Comparison of ENCODE assay signal across 30 cellular contexts in the genomic region with DNA sequence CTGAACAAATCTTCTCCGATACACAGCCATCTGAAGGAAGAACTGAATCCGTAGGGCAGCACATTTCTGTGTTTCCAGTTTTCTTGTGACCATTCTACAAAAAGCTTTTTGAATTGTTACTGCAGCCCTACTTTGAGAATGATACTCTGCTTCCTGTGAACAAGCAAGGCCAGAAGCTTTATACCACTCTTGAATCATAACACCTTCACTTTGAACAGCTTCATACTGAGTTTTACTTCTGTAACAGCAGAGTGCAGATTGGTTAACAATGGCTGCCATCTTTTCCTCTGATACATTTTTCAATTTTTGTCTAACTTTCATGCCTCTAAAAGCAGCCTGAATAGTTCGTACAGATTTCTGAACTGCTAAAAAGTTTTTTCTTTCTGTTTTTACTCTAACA. TPM values are rescaled to one million over a fixed set of nuclear protein-coding genes. Genes with fewer than 3 reads are reported as not detected.
DNase-seq lines count a peak whose midpoint lies in the region; ATAC-seq and TF ChIP-seq lines count a peak whose summit lies in the region.
"Had no signal": no experiment of that assay in that cellular context is flagged by ENCODE, and none has a peak within 500 bp of the region (broad histone marks: within the 10 kb centered on the region; RNA-seq: fewer than 3 reads in every experiment).

No MANE protein-coding gene starts in this region.

- no peak overlapping the region for H2AFZ ChIP-seq in OCI-LY7 (ENCODE audit: low read length)

- H3K9me2 ChIP-seq in OCI-LY7 (ENCODE audit: insufficient read depth, low read length): no peaks in the 10 kb centered on the region

- H3K4me3 ChIP-seq in fibroblast of villous mesenchyme (ENCODE audit: low read depth, low read length): no peak overlapping the region
- no peak overlapping the region for H3K4me3 ChIP-seq in colonic mucosa
- no peak overlapping the region for H3K4me3 ChIP-seq in OCI-LY7 (ENCODE audit: low read depth, low read length, poor library complexity, severe bottlenecking)
- H3K4me3 ChIP-seq: gastroesophageal sphincter, psoas muscle, SJSA1, thyroid gland had no signal

- no peak overlapping the region for H3K9ac ChIP-seq in colonic mucosa (ENCODE audit: low read depth in 2 of 2, low read length in 2 of 2)

- peaks cover 18% of the 10 kb centered on the region for H3K4me1 Mint-ChIP-seq in activated CD8-positive, alpha-beta T cell treated with anti-CD3 and anti-CD28 coated beads for 36 hours (ENCODE audit: low read depth)
- H3K4me1 Mint-ChIP-seq in activated CD8-positive, alpha-beta T cell treated with anti-CD3 and anti-CD28 coated beads, Interleukin-2, amount 10 ng/mL, durations not matched to agents 7 days and 5 days (ENCODE audit: low read depth): no peaks in the 10 kb centered on the region
- peaks cover 30% of the 10 kb centered on the region for H3K4me1 Mint-ChIP-seq in activated T-helper 1 cell treated with anti-CD3 and anti-CD28 coated beads, Interleukin-12 subunit alpha, Interleukin-12 subunit beta, Interleukin-2, Interleukin-4 antibody, amounts not matched to agents 30 ng/mL and 10 ng/mL and 1 ng/mL, durations not matched to agents 14 hours and 24 hours and 36 hours (ENCODE audit: low read depth)
- H3K4me1 Mint-ChIP-seq: activated CD8-positive, alpha-beta memory T cell treated with anti-CD3 and anti-CD28 coated beads, Interleukin-2, amount 10 ng/mL, durations not matched to agents 7 days and 5 days had no signal

- peaks cover 5% of the 10 kb centered on the region for H3K36me3 Mint-ChIP-seq in activated CD8-positive, alpha-beta T cell treated with anti-CD3 and anti-CD28 coated beads for 36 hours (ENCODE audit: low read depth)
- peaks cover 56% of the 10 kb centered on the region for H3K36me3 Mint-ChIP-seq in activated CD8-positive, alpha-beta T cell treated with anti-CD3 and anti-CD28 coated beads, Interleukin-2, amount 10 ng/mL, durations not matched to agents 7 days and 5 days (ENCODE audit: low read depth)
- peaks cover 37% of the 10 kb centered on the region for H3K36me3 Mint-ChIP-seq in activated T-helper 1 cell treated with anti-CD3 and anti-CD28 coated beads, Interleukin-12 subunit alpha, Interleukin-12 subunit beta, Interleukin-2, Interleukin-4 antibody, amounts not matched to agents 30 ng/mL and 10 ng/mL and 1 ng/mL, durations not matched to agents 14 hours and 24 hours and 36 hours (ENCODE audit: low read depth)

- POLR2A ChIA-PET in activated CD8-positive, alpha-beta T cell treated with anti-CD3 and anti-CD28 coated beads for 36 hours (lab: Charles Lee): interaction anchor here (0.6 kb wide), 1 partner anchor 219 kb away, joined by 3 read pairs; no protein-coding TSS in a partner anchor
- POLR2A ChIA-PET in activated CD8-positive, alpha-beta T cell treated with anti-CD3 and anti-CD28 coated beads, Interleukin-2, amount 10 ng/mL, durations not matched to agents 7 days and 5 days (lab: Charles Lee): no interaction called here
- POLR2A ChIA-PET in OCI-LY7 (lab: Charles Lee): interaction anchor here (0.5 to 1.3 kb wide), 4 partner anchors 8 to 1542 kb away, joined by 3 to 6 read pairs (median 5); no protein-coding TSS in a partner anchor

- H3K9me3 ChIP-seq in colonic mucosa: no peaks in the 10 kb centered on the region
- H3K9me3 ChIP-seq in OCI-LY7 (ENCODE audit: low read length): no peaks in the 10 kb centered on the region
- H3K9me3 ChIP-seq: gastroesophageal sphincter, psoas muscle, SJSA1, thyroid gland had no signal

- H3K27ac ChIP-seq in colonic mucosa (no peak overlapping the region), OCI-LY7 (ENCODE audit: low read depth, low read length, poor library complexity, severe bottlenecking) (no peak overlapping the region)
- H3K27ac ChIP-seq: gastroesophageal sphincter, psoas muscle, SJSA1, thyroid gland had no signal

- H3K27me3 Mint-ChIP-seq in activated CD8-positive, alpha-beta T cell treated with anti-CD3 and anti-CD28 coated beads for 36 hours: no peaks in the 10 kb centered on the region
- no peaks in the 10 kb centered on the region for H3K27me3 Mint-ChIP-seq in activated CD8-positive, alpha-beta T cell treated with anti-CD3 and anti-CD28 coated beads, Interleukin-2, amount 10 ng/mL, durations not matched to agents 7 days and 5 days (ENCODE audit: low read depth)
- H3K27me3 Mint-ChIP-seq in activated T-helper 1 cell treated with anti-CD3 and anti-CD28 coated beads, Interleukin-12 subunit alpha, Interleukin-12 subunit beta, Interleukin-2, Interleukin-4 antibody, amounts not matched to agents 30 ng/mL and 10 ng/mL and 1 ng/mL, durations not matched to agents 14 hours and 24 hours and 36 hours (ENCODE audit: insufficient read depth): no peaks in the 10 kb centered on the region
- H3K27me3 Mint-ChIP-seq: activated CD8-positive, alpha-beta memory T cell treated with anti-CD3 and anti-CD28 coated beads, Interleukin-2, amount 10 ng/mL, durations not matched to agents 7 days and 5 days had no signal

- H3K79me2 ChIP-seq in OCI-LY7 (ENCODE audit: insufficient read depth, low read depth, low read length): no peaks in the 10 kb centered on the region

- no peaks in the 10 kb centered on the region for H3K9me3 Mint-ChIP-seq in activated CD8-positive, alpha-beta T cell treated with anti-CD3 and anti-CD28 coated beads for 36 hours
- H3K9me3 Mint-ChIP-seq in activated CD8-positive, alpha-beta T cell treated with anti-CD3 and anti-CD28 coated beads, Interleukin-2, amount 10 ng/mL, durations not matched to agents 7 days and 5 days (ENCODE audit: insufficient read depth): no peaks in the 10 kb centered on the region
- H3K9me3 Mint-ChIP-seq in activated T-helper 1 cell treated with anti-CD3 and anti-CD28 coated beads, Interleukin-12 subunit alpha, Interleukin-12 subunit beta, Interleukin-2, Interleukin-4 antibody, amounts not matched to agents 30 ng/mL and 10 ng/mL and 1 ng/mL, durations not matched to agents 14 hours and 24 hours and 36 hours: no peaks in the 10 kb centered on the region
- H3K9me3 Mint-ChIP-seq: immature natural killer cell had no signal

- H3K4me2 ChIP-seq in OCI-LY7 (ENCODE audit: low read length): no peak overlapping the region

- peak; percentile 58 for ATAC-seq in activated CD8-positive, alpha-beta T cell treated with anti-CD3 and anti-CD28 coated beads for 36 hours
- no peak for ATAC-seq in activated CD8-positive, alpha-beta T cell treated with anti-CD3 and anti-CD28 coated beads, Interleukin-2, amount 10 ng/mL, durations not matched to agents 7 days and 5 days
- ATAC-seq: activated CD8-positive, alpha-beta memory T cell treated with anti-CD3 and anti-CD28 coated beads, Interleukin-2, amount 10 ng/mL, durations not matched to agents 7 days and 5 days; esophagus mucosa; gastroesophageal sphincter; psoas muscle had no signal

- CTCF ChIA-PET in activated CD8-positive, alpha-beta T cell treated with anti-CD3 and anti-CD28 coated beads for 36 hours (lab: Charles Lee): interaction anchor here (0.7 to 0.8 kb wide), 2 partner anchors 13 to 79 kb away, joined by 3 read pairs; no protein-coding TSS in a partner anchor
- CTCF ChIA-PET in activated CD8-positive, alpha-beta T cell treated with anti-CD3 and anti-CD28 coated beads, Interleukin-2, amount 10 ng/mL, durations not matched to agents 7 days and 5 days (lab: Charles Lee): no interaction called here
- CTCF ChIA-PET in OCI-LY7 (lab: Charles Lee; ENCODE audit: unreplicated experiment): no interaction called here

- no peaks in the 10 kb centered on the region for H3K36me3 ChIP-seq in colonic mucosa
- peaks cover 77% of the 10 kb centered on the region for H3K36me3 ChIP-seq in OCI-LY7 (ENCODE audit: insufficient read depth, low read length)
- H3K36me3 ChIP-seq: gastroesophageal sphincter, thyroid gland had no signal

- TF ChIP-seq CTCF in activated CD8-positive, alpha-beta T cell treated with anti-CD3 and anti-CD28 coated beads for 36 hours (IDR thresholded peaks at IDR 0.05): no peak
- TF ChIP-seq CTCF in fibroblast of villous mesenchyme (IDR thresholded peaks at IDR 0.05; ENCODE audit: insufficient read depth, low read depth, low read length) (no peak), colonic mucosa (IDR thresholded peaks at IDR 0.05) (no peak), OCI-LY7 (conservative IDR thresholded peaks at IDR 0.05; ENCODE audit: low read length) (no peak)

- 0 out of 2 replicates have a peak, but pooled peaks cover 7% of the 10 kb centered on the region for H4K20me1 ChIP-seq in OCI-LY7 (ENCODE audit: insufficient read depth, low read length)

- no peak overlapping the region for H3K4me3 Mint-ChIP-seq in activated CD8-positive, alpha-beta T cell treated with anti-CD3 and anti-CD28 coated beads for 36 hours
- no peak overlapping the region for H3K4me3 Mint-ChIP-seq in activated CD8-positive, alpha-beta T cell treated with anti-CD3 and anti-CD28 coated beads, Interleukin-2, amount 10 ng/mL, durations not matched to agents 7 days and 5 days
- H3K4me3 Mint-ChIP-seq in activated T-helper 1 cell treated with anti-CD3 and anti-CD28 coated beads, Interleukin-12 subunit alpha, Interleukin-12 subunit beta, Interleukin-2, Interleukin-4 antibody, amounts not matched to agents 30 ng/mL and 10 ng/mL and 1 ng/mL, durations not matched to agents 14 hours and 24 hours and 36 hours: peak overlapping the region; percentile 38
- H3K4me3 Mint-ChIP-seq: activated CD8-positive, alpha-beta memory T cell treated with anti-CD3 and anti-CD28 coated beads, Interleukin-2, amount 10 ng/mL, durations not matched to agents 7 days and 5 days; activated naive CD4-positive, alpha-beta T cell treated with anti-CD3 and anti-CD28 coated beads for 36 hours; H9; immature natural killer cell had no signal

- H3K27me3 ChIP-seq in colonic mucosa: no peaks in the 10 kb centered on the region
- H3K27me3 ChIP-seq: gastroesophageal sphincter, SJSA1, thyroid gland had no signal

- DNase-seq in activated CD8-positive, alpha-beta T cell treated with anti-CD3 and anti-CD28 coated beads for 36 hours: no peak
- no peak for DNase-seq in activated CD8-positive, alpha-beta T cell treated with anti-CD3 and anti-CD28 coated beads, Interleukin-2, amount 10 ng/mL, durations not matched to agents 7 days and 5 days
- no peak for DNase-seq in activated T-helper 1 cell treated with anti-CD3 and anti-CD28 coated beads, Interleukin-12 subunit alpha, Interleukin-12 subunit beta, Interleukin-2, Interleukin-4 antibody, amounts not matched to agents 30 ng/mL and 10 ng/mL and 1 ng/mL, durations not matched to agents 14 hours and 24 hours and 36 hours (ENCODE audit: low spot score)
- DNase-seq in fibroblast of villous mesenchyme (ENCODE audit: low read depth) (peak; percentile 4), superior temporal gyrus (ENCODE audit: extremely low spot score) (peak; percentile 39), colonic mucosa (no peak), OCI-LY7 (ENCODE audit: low spot score) (no peak), NCI-H345 (lab: John Stamatoyannopoulos, UW) (no peak)
- DNase-seq: activated CD8-positive, alpha-beta memory T cell treated with anti-CD3 and anti-CD28 coated beads, Interleukin-2, amount 10 ng/mL, durations not matched to agents 7 days and 5 days; activated naive CD4-positive, alpha-beta T cell treated with anti-CD3 and anti-CD28 coated beads for 36 hours; activated T-cell treated with anti-CD3 and anti-CD28 coated beads, Interleukin-2, amount 50 U/mL, for 48 hours; amniotic stem cell; cortex of kidney; H9; immature natural killer cell; mesendoderm; NCI-H446 treated with DMSO at 0.1 percent for 48 hours; NCI-H82; nucleus accumbens; psoas muscle; RPMI8226; stimulated activated CD4-positive, alpha-beta T cell treated with anti-CD3 and anti-CD28 coated beads, Interleukin-15, amount 100 ng/mL, for 24 hours; stimulated activated naive CD4-positive, alpha-beta T cell treated with Interleukin-2 at 50 U/mL for 16 hours; thyroid gland had no signal

- no TSS peak for BruUV-seq in OCI-LY7 (replicated peaks; lab: Mats Ljungman, UMichigan)

- H3K27ac Mint-ChIP-seq in activated CD8-positive, alpha-beta T cell treated with anti-CD3 and anti-CD28 coated beads for 36 hours: no peak overlapping the region
- no peak overlapping the region for H3K27ac Mint-ChIP-seq in activated CD8-positive, alpha-beta T cell treated with anti-CD3 and anti-CD28 coated beads, Interleukin-2, amount 10 ng/mL, durations not matched to agents 7 days and 5 days
- no peak overlapping the region for H3K27ac Mint-ChIP-seq in activated T-helper 1 cell treated with anti-CD3 and anti-CD28 coated beads, Interleukin-12 subunit alpha, Interleukin-12 subunit beta, Interleukin-2, Interleukin-4 antibody, amounts not matched to agents 30 ng/mL and 10 ng/mL and 1 ng/mL, durations not matched to agents 14 hours and 24 hours and 36 hours
- H3K27ac Mint-ChIP-seq: activated CD8-positive, alpha-beta memory T cell treated with anti-CD3 and anti-CD28 coated beads, Interleukin-2, amount 10 ng/mL, durations not matched to agents 7 days and 5 days; activated naive CD4-positive, alpha-beta T cell treated with anti-CD3 and anti-CD28 coated beads for 36 hours; H9 had no signal

- intact Hi-C loops in activated CD8-positive, alpha-beta T cell treated with anti-CD3 and anti-CD28 coated beads for 36 hours (cut with micrococcal nuclease): no loop called here
- intact Hi-C loops in activated T-helper 1 cell treated with anti-CD3 and anti-CD28 coated beads, Interleukin-12 subunit alpha, Interleukin-12 subunit beta, Interleukin-2, Interleukin-4 antibody, amounts not matched to agents 30 ng/mL and 10 ng/mL and 1 ng/mL, durations not matched to agents 14 hours and 24 hours and 36 hours (cut with micrococcal nuclease): loop anchor here (1.0 kb wide), 1 partner anchor 8 kb away; no protein-coding TSS in a partner anchor
- intact Hi-C loops in colonic mucosa (cut with DNase I) (no loop called here), OCI-LY7 (cut with micrococcal nuclease; ENCODE audit: unreplicated experiment) (no loop called here)

- no peaks in the 10 kb centered on the region for H3K4me1 ChIP-seq in colonic mucosa
- H3K4me1 ChIP-seq in OCI-LY7 (ENCODE audit: insufficient read depth, low read length, poor library complexity, severe bottlenecking): no peaks in the 10 kb centered on the region
- H3K4me1 ChIP-seq: gastroesophageal sphincter, psoas muscle, SJSA1, thyroid gland had no signal

RNA-seq across cellular contexts. Expression of a gene that starts 33.6 kb away (rescaled TPM):
- not detected for total RNA-seq in activated CD8-positive, alpha-beta T cell treated with anti-CD3 and anti-CD28 coated beads for 36 hours
- total RNA-seq in activated CD8-positive, alpha-beta T cell treated with anti-CD3 and anti-CD28 coated beads, Interleukin-2, amount 10 ng/mL, durations not matched to agents 7 days and 5 days: not detected
- total RNA-seq in activated T-helper 1 cell treated with anti-CD3 and anti-CD28 coated beads, Interleukin-12 subunit alpha, Interleukin-12 subunit beta, Interleukin-2, Interleukin-4 antibody, amounts not matched to agents 30 ng/mL and 10 ng/mL and 1 ng/mL, durations not matched to agents 14 hours and 24 hours and 36 hours: not detected in 2 replicates
- total RNA-seq in fibroblast of villous mesenchyme: not detected in 2 replicates
- total RNA-seq in colonic mucosa: not detected
- 0.05 TPM in 1 of 2 replicates, not detected in the other for total RNA-seq in OCI-LY7 (2014; rRNA removed; shearing (Covaris generic))
- not detected in 2 replicates for total RNA-seq in OCI-LY7 (2022)
- total RNA-seq: A673; activated CD8-positive, alpha-beta memory T cell treated with anti-CD3 and anti-CD28 coated beads, Interleukin-2, amount 10 ng/mL, durations not matched to agents 7 days and 5 days; activated naive CD4-positive, alpha-beta T cell treated with anti-CD3 and anti-CD28 coated beads for 36 hours; esophagus mucosa; gastroesophageal sphincter; H9; myocyte; psoas muscle; SJSA1; T-helper 1 cell treated with Interleukin-12 subunit alpha and Interleukin-12 subunit beta and Interleukin-4 antibody, amounts not matched to agents 30 ng/mL and 1 ng/mL, for 36 hours; thyroid gland had no signal

RNA-seq across cellular contexts. Expression of a gene that starts 45.8 kb away (rescaled TPM):
- 10 to 100 TPM; 37.1 to 37.3 TPM for total RNA-seq in activated CD8-positive, alpha-beta T cell treated with anti-CD3 and anti-CD28 coated beads for 36 hours
- total RNA-seq in activated CD8-positive, alpha-beta T cell treated with anti-CD3 and anti-CD28 coated beads, Interleukin-2, amount 10 ng/mL, durations not matched to agents 7 days and 5 days: 10 to 100 TPM; 87.5 to 87.9 TPM
- 26.8 and 27.5 TPM in 2 replicates for total RNA-seq in activated T-helper 1 cell treated with anti-CD3 and anti-CD28 coated beads, Interleukin-12 subunit alpha, Interleukin-12 subunit beta, Interleukin-2, Interleukin-4 antibody, amounts not matched to agents 30 ng/mL and 10 ng/mL and 1 ng/mL, durations not matched to agents 14 hours and 24 hours and 36 hours
- total RNA-seq in fibroblast of villous mesenchyme (19.6 and 43.6 TPM in 2 replicates), colonic mucosa (10 to 100 TPM in 1 of 2 donors, 1 to 10 TPM in 1; 9.1 to 20.1 TPM), OCI-LY7 (2022) (76.8 and 93.9 TPM in 2 replicates)
- 88.4 and 88.6 TPM in 2 replicates for total RNA-seq in OCI-LY7 (2014; rRNA removed; shearing (Covaris generic))

Comparison
In these comparisons a context has a peak if more than half of its experiments do, and no peak if none do; other contexts are left out.
1. DNase-seq: peak in fibroblast of villous mesenchyme (single experiment) and superior temporal gyrus (single experiment); none in activated CD8-positive, alpha-beta T cell treated with anti-CD3 and anti-CD28 coated beads for 36 hours (single experiment), activated CD8-positive, alpha-beta T cell treated with anti-CD3 and anti-CD28 coated beads, Interleukin-2, amount 10 ng/mL, durations not matched to agents 7 days and 5 days (single experiment), activated T-helper 1 cell treated with anti-CD3 and anti-CD28 coated beads, Interleukin-12 subunit alpha, Interleukin-12 subunit beta, Interleukin-2, Interleukin-4 antibody, amounts not matched to agents 30 ng/mL and 10 ng/mL and 1 ng/mL, durations not matched to agents 14 hours and 24 hours and 36 hours (single experiment), colonic mucosa (single experiment), OCI-LY7 (single experiment) and NCI-H345 (single experiment).